29 cellular contexts compared by ENCODE assay signal in genomic region chr2:140348826-140349225, GRCh38.
"Had no signal": no experiment of that assay in that cellular context is flagged by ENCODE, and none has a peak within 500 bp of the region (broad histone marks: within the 10 kb centered on the region; RNA-seq: fewer than 3 reads in every experiment).

No MANE protein-coding gene starts in this region.

- H3K36me3 Mint-ChIP-seq: naive thymus-derived CD4-positive, alpha-beta T cell had no signal

- H3K27ac Mint-ChIP-seq: activated CD4-positive, alpha-beta memory T cell treated with anti-CD3 and anti-CD28 coated beads, Interleukin-2, amount 10 ng/mL, durations not matched to agents 7 days and 5 days; activated CD4-positive, alpha-beta T cell treated with anti-CD3 and anti-CD28 coated beads, Interleukin-2, amount 10 ng/mL, durations not matched to agents 7 days and 5 days; activated T-helper 17 cell treated with anti-CD3 and anti-CD28 coated beads, Interleukin-2, amount 50 U/mL, for 72 hours; naive thymus-derived CD4-positive, alpha-beta T cell; T-helper 17 cell had no signal

- ATAC-seq: activated T-cell treated with anti-CD3 and anti-CD28 coated beads, Interleukin-2, amount 50 U/mL, for 4 hours; activated T-helper 17 cell treated with anti-CD3 and anti-CD28 coated beads, Interleukin-2, amount 50 U/mL, for 72 hours; esophagus mucosa; heart left ventricle; left colon; naive thymus-derived CD4-positive, alpha-beta T cell; right cardiac atrium; stimulated activated naive CD8-positive, alpha-beta T cell treated with anti-CD3 and anti-CD28 coated beads, Interleukin-15, Interleukin-2, amounts not matched to agents 100 U/mL and 50 U/mL, for 24 hours; T-helper 17 cell had no signal

- H3K27ac ChIP-seq: heart left ventricle, spleen, testis had no signal

- H3K4me3 Mint-ChIP-seq: activated CD4-positive, alpha-beta memory T cell treated with anti-CD3 and anti-CD28 coated beads, Interleukin-2, amount 10 ng/mL, durations not matched to agents 7 days and 5 days; activated CD4-positive, alpha-beta T cell treated with anti-CD3 and anti-CD28 coated beads, Interleukin-2, amount 10 ng/mL, durations not matched to agents 7 days and 5 days; activated T-cell treated with anti-CD3 and anti-CD28 coated beads, Interleukin-2, amount 50 U/mL, for 4 hours; activated T-helper 17 cell treated with anti-CD3 and anti-CD28 coated beads, Interleukin-2, amount 50 U/mL, for 72 hours; naive thymus-derived CD4-positive, alpha-beta T cell; T-helper 17 cell had no signal

- DNase-seq: activated CD4-positive, alpha-beta memory T cell treated with anti-CD3 and anti-CD28 coated beads, Interleukin-2, amount 10 ng/mL, durations not matched to agents 7 days and 5 days; activated CD4-positive, alpha-beta T cell treated with anti-CD3 and anti-CD28 coated beads for 1 hour; activated CD4-positive, alpha-beta T cell treated with anti-CD3 and anti-CD28 coated beads, Interleukin-2, amount 10 ng/mL, durations not matched to agents 7 days and 5 days; activated gamma-delta T cell treated with Interleukin-2 at 50 U/mL for 16 hours; activated naive CD4-positive, alpha-beta T cell treated with anti-CD3 and anti-CD28 coated beads, Interleukin-2, amount 50 U/mL, for 16 hours; activated T-cell treated with anti-CD3 and anti-CD28 coated beads, Interleukin-2, amount 50 U/mL, for 4 hours; amniotic stem cell; caudate nucleus; cortex of kidney; foreskin fibroblast; heart left ventricle; hypothalamus; left colon; mammary epithelial cell; midbrain; naive thymus-derived CD4-positive, alpha-beta T cell; occipital lobe; right cardiac atrium; spleen; stimulated activated CD4-positive, alpha-beta T cell treated with anti-CD3 and anti-CD28 coated beads, Interleukin-2, amount 100 ng/mL, for 48 hours; stimulated activated naive CD8-positive, alpha-beta T cell treated with anti-CD3 and anti-CD28 coated beads, Interleukin-15, Interleukin-2, amounts not matched to agents 100 U/mL and 50 U/mL, for 24 hours; T-helper 17 cell; testis; trophoblast cell had no signal

- H3K27me3 ChIP-seq: heart left ventricle, spleen, testis had no signal

- H3K9me3 ChIP-seq: heart left ventricle, spleen, testis had no signal

- FAIRE-seq: astrocyte, keratinocyte, urothelium cell line had no signal

- H3K4me1 Mint-ChIP-seq: activated CD4-positive, alpha-beta memory T cell treated with anti-CD3 and anti-CD28 coated beads, Interleukin-2, amount 10 ng/mL, durations not matched to agents 7 days and 5 days; activated CD4-positive, alpha-beta T cell treated with anti-CD3 and anti-CD28 coated beads, Interleukin-2, amount 10 ng/mL, durations not matched to agents 7 days and 5 days; activated T-helper 17 cell treated with anti-CD3 and anti-CD28 coated beads, Interleukin-2, amount 50 U/mL, for 72 hours; naive thymus-derived CD4-positive, alpha-beta T cell; T-helper 17 cell had no signal

- H3K36me3 ChIP-seq: heart left ventricle, spleen had no signal

- H3K27me3 Mint-ChIP-seq: activated CD4-positive, alpha-beta memory T cell treated with anti-CD3 and anti-CD28 coated beads, Interleukin-2, amount 10 ng/mL, durations not matched to agents 7 days and 5 days; activated CD4-positive, alpha-beta T cell treated with anti-CD3 and anti-CD28 coated beads, Interleukin-2, amount 10 ng/mL, durations not matched to agents 7 days and 5 days; activated T-helper 17 cell treated with anti-CD3 and anti-CD28 coated beads, Interleukin-2, amount 50 U/mL, for 72 hours; naive thymus-derived CD4-positive, alpha-beta T cell; T-helper 17 cell had no signal

- H3K9me3 Mint-ChIP-seq: activated CD4-positive, alpha-beta memory T cell treated with anti-CD3 and anti-CD28 coated beads, Interleukin-2, amount 10 ng/mL, durations not matched to agents 7 days and 5 days; activated CD4-positive, alpha-beta T cell treated with anti-CD3 and anti-CD28 coated beads, Interleukin-2, amount 10 ng/mL, durations not matched to agents 7 days and 5 days had no signal

- H3K4me3 ChIP-seq: heart left ventricle, spleen, testis had no signal

- H3K4me1 ChIP-seq: heart left ventricle, spleen, testis had no signal
